16 cellular contexts compared by ENCODE assay signal in the genomic region with DNA sequence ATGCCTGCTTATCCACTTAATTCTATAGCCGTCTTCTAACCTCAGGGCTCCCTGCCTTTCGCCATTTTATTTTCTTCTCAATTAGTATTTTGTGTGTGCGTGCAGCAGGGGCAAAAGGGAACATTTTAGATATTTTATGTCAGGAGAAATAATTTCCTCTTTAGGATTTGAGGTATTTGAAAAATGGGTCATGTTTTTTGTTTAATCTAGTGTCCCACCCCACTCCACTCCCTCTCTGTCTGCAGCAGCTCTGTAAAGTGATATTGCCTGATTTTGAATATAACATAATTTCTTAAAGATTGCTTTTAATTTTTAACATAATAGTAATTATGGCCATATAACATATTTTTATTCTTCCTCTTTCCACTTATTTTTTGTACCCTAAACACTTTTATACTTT.
"Had no signal": no experiment of that assay in that cellular context is flagged by ENCODE, and none has a peak within 500 bp of the region (broad histone marks: within the 10 kb centered on the region; RNA-seq: fewer than 3 reads in every experiment).

No MANE protein-coding gene starts in this region.

- H3K27ac Mint-ChIP-seq: activated naive CD4-positive, alpha-beta T cell treated with anti-CD3 and anti-CD28 coated beads for 36 hours; activated naive CD8-positive, alpha-beta T cell treated with anti-CD3 and anti-CD28 coated beads, Interleukin-2, amount 50 U/mL, for 24 hours; activated T-helper 2 cell treated with anti-CD3 and anti-CD28 coated beads, Interferon-gamma antibody, Interleukin-2, Interleukin-4, amounts not matched to agents 10 μg/mL and 5 μg/mL and 100 μg/mL, durations not matched to agents 14 hours and 24 hours and 36 hours; mesothelial cell of epicardium had no signal

- DNase-seq: activated CD4-positive, CD25-positive, alpha-beta regulatory T cell treated with anti-CD3 and anti-CD28 coated beads, Interleukin-2, amount 50 U/mL, for 72 hours; activated naive CD4-positive, alpha-beta T cell treated with anti-CD3 and anti-CD28 coated beads for 36 hours; activated naive CD8-positive, alpha-beta T cell treated with anti-CD3 and anti-CD28 coated beads, Interleukin-2, amount 50 U/mL, for 24 hours; activated T-cell treated with anti-CD3 and anti-CD28 coated beads, Interleukin-2, amount 50 U/mL, for 1 hour; colonic mucosa; foreskin melanocyte; lower lobe of right lung; right cardiac atrium; T-helper 9 cell; trophoblast cell had no signal

- H3K36me3 ChIP-seq: colonic mucosa, lower lobe of right lung, prostate gland, suprapubic skin had no signal

- H3K36me3 Mint-ChIP-seq: mesothelial cell of epicardium had no signal

- H3K4me3 Mint-ChIP-seq: activated naive CD4-positive, alpha-beta T cell treated with anti-CD3 and anti-CD28 coated beads for 36 hours; activated naive CD8-positive, alpha-beta T cell treated with anti-CD3 and anti-CD28 coated beads, Interleukin-2, amount 50 U/mL, for 24 hours; mesothelial cell of epicardium; stimulated activated naive CD8-positive, alpha-beta T cell treated with anti-CD3 and anti-CD28 coated beads, Interleukin-15, Interleukin-2, amounts not matched to agents 100 ng/mL and 50 ng/mL, for 24 hours had no signal

- H3K4me1 ChIP-seq: colonic mucosa, lower lobe of right lung, prostate gland, suprapubic skin had no signal

- H3K27ac ChIP-seq: colonic mucosa, lower lobe of right lung, prostate gland, suprapubic skin had no signal

- ATAC-seq: activated naive CD8-positive, alpha-beta T cell treated with anti-CD3 and anti-CD28 coated beads, Interleukin-2, amount 50 U/mL, for 24 hours; esophagus mucosa; lower lobe of right lung; right cardiac atrium had no signal

- H3K27me3 Mint-ChIP-seq: activated naive CD8-positive, alpha-beta T cell treated with anti-CD3 and anti-CD28 coated beads, Interleukin-2, amount 50 U/mL, for 24 hours; stimulated activated naive CD8-positive, alpha-beta T cell treated with anti-CD3 and anti-CD28 coated beads, Interleukin-15, Interleukin-2, amounts not matched to agents 100 ng/mL and 50 ng/mL, for 24 hours had no signal

- H3K4me3 ChIP-seq: colonic mucosa, lower lobe of right lung, prostate gland, suprapubic skin had no signal

- H3K9me3 ChIP-seq: colonic mucosa, lower lobe of right lung, prostate gland, suprapubic skin had no signal

- H3K9me3 Mint-ChIP-seq: activated naive CD4-positive, alpha-beta T cell treated with anti-CD3 and anti-CD28 coated beads for 36 hours; activated naive CD8-positive, alpha-beta T cell treated with anti-CD3 and anti-CD28 coated beads, Interleukin-2, amount 50 U/mL, for 24 hours; activated T-helper 2 cell treated with anti-CD3 and anti-CD28 coated beads, Interferon-gamma antibody, Interleukin-2, Interleukin-4, amounts not matched to agents 10 μg/mL and 5 μg/mL and 100 μg/mL, durations not matched to agents 14 hours and 24 hours and 36 hours; mesothelial cell of epicardium; stimulated activated naive CD8-positive, alpha-beta T cell treated with anti-CD3 and anti-CD28 coated beads, Interleukin-15, Interleukin-2, amounts not matched to agents 100 ng/mL and 50 ng/mL, for 24 hours had no signal

- H3K27me3 ChIP-seq: colonic mucosa, suprapubic skin had no signal
